ENCODE assay signal across 23 cellular contexts in the genomic region with DNA sequence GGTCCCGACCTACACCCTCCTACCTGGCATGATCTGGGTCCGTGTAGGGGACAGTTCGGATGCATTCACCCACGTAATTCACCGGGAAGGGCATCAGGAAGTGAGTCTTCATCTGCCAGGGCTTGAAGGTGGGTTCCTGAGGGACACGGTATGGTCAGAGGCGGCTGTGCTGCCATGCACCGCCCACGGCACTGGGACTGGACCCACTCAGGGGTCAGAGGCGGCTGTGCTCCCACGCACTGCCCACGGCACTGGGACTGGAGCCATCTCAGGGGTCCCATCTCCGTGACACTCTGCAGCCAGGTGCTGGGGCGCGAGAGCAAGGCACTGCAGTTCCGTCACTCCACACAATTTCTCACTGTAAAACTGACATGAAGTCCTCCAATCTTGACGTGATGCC.
"Had no signal": no experiment of that assay in that cellular context is flagged by ENCODE, and none has a peak within 500 bp of the region (broad histone marks: within the 10 kb centered on the region; RNA-seq: fewer than 3 reads in every experiment).

No MANE protein-coding gene starts in this region.

- H2AFZ ChIP-seq: parathyroid adenoma had no signal

- H3K79me2 ChIP-seq: parathyroid adenoma had no signal

- H3K27me3 Mint-ChIP-seq: activated CD4-positive, alpha-beta memory T cell treated with anti-CD3 and anti-CD28 coated beads for 36 hours; activated CD4-positive, alpha-beta T cell treated with anti-CD3 and anti-CD28 coated beads, Interleukin-2, amount 10 ng/mL, durations not matched to agents 24 days and 14 days; naive B cell had no signal

- H3K27ac ChIP-seq: coronary artery, left ventricle myocardium inferior, parathyroid adenoma, testis, transverse colon had no signal

- H3K9me3 ChIP-seq: left ventricle myocardium inferior, testis, transverse colon had no signal

- H3K27ac Mint-ChIP-seq: activated CD4-positive, alpha-beta T cell treated with anti-CD3 and anti-CD28 coated beads, Interleukin-2, amount 10 ng/mL, durations not matched to agents 24 days and 14 days had no signal

- H3K4me1 ChIP-seq: parathyroid adenoma, testis had no signal

- ATAC-seq: right cardiac atrium had no signal

- DNase-seq: activated CD4-positive, alpha-beta memory T cell treated with anti-CD3 and anti-CD28 coated beads for 36 hours; activated CD4-positive, alpha-beta T cell treated with anti-CD3 and anti-CD28 coated beads, Interleukin-2, amount 10 ng/mL, durations not matched to agents 24 days and 14 days; activated CD4-positive, CD25-positive, alpha-beta regulatory T cell treated with anti-CD3 and anti-CD28 coated beads, Interleukin-2, amount 50 U/mL, for 72 hours; activated CD8-positive, alpha-beta memory T cell treated with anti-CD3 and anti-CD28 coated beads, Interleukin-2, amount 50 U/mL, for 4 hours; activated T-cell treated with anti-CD3 and anti-CD28 coated beads, Interleukin-2, amount 50 U/mL, for 1 hour; cerebellar nuclear complex; dorsolateral prefrontal cortex; effector memory CD4-positive, alpha-beta T cell; left ventricle myocardium inferior; naive B cell; occipital lobe; right cardiac atrium; stimulated activated CD4-positive, alpha-beta T cell treated with anti-CD3 and anti-CD28 coated beads, Interleukin-2, amount 100 ng/mL, for 48 hours; stimulated activated naive CD8-positive, alpha-beta T cell treated with anti-CD3 and anti-CD28 coated beads, Interleukin-15, Interleukin-2, amounts not matched to agents 100 U/mL and 50 U/mL, for 24 hours; T-helper 2 cell; testis; transverse colon had no signal

- H3K27me3 ChIP-seq: dorsolateral prefrontal cortex, testis, transverse colon had no signal

- H3K4me3 ChIP-seq: coronary artery, dorsolateral prefrontal cortex, left ventricle myocardium inferior, testis, transverse colon had no signal

- H3K4me1 Mint-ChIP-seq: activated CD4-positive, alpha-beta T cell treated with anti-CD3 and anti-CD28 coated beads, Interleukin-2, amount 10 ng/mL, durations not matched to agents 24 days and 14 days; neural crest cell had no signal

- H3K4me3 Mint-ChIP-seq: activated CD4-positive, alpha-beta memory T cell treated with anti-CD3 and anti-CD28 coated beads for 36 hours; activated CD4-positive, alpha-beta T cell treated with anti-CD3 and anti-CD28 coated beads, Interleukin-2, amount 10 ng/mL, durations not matched to agents 24 days and 14 days; naive B cell; neural crest cell had no signal

- H3K9me3 Mint-ChIP-seq: activated CD4-positive, alpha-beta memory T cell treated with anti-CD3 and anti-CD28 coated beads for 36 hours; activated CD4-positive, alpha-beta T cell treated with anti-CD3 and anti-CD28 coated beads, Interleukin-2, amount 10 ng/mL, durations not matched to agents 24 days and 14 days; activated naive CD4-positive, alpha-beta T cell treated with anti-CD3 and anti-CD28 coated beads, Interleukin-2, amount 50 U/mL, for 72 hours; naive B cell; neural crest cell had no signal

- H3K9ac ChIP-seq: parathyroid adenoma had no signal

- FAIRE-seq: frontal cortex, islet of Langerhans had no signal
